8 cellular contexts compared by ENCODE assay signal in the genomic region with DNA sequence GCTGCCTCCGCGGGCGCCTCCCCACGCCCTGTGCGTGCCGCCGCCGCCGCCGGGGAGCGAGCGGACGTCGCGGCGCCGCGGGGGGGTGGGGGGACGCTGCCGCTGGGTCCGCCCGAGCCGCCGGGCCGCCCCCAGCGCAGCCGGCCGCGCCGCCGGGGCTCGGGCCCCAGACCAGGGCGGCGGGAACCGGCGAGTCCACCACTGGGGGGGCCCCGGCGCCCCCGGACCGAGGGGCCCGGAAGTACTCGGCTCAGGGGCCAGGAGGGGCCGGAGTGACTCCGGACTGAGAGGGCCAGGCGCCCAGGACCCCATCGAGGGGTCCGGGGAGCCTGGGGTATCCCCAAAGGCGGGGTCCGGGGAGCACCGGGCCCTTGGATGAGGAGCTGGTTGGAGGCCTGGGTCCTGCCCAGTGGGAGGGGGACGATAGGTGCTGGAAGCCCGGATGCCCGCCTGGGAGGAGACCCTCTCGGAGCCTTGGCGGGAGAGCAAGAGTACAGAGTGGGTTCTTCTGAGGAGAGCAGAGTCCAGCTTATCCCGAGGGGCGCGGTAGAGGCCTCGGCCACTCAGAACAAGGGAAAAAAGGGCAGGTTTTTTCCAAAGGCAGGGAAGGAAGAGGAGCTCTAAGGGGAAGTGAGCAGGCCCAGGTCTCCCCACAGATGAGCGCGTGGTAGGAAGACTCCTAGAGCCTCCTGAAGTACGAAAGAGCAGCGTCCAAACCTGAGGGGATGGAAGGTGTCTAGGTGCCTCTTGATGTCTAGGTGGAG. TPM values are rescaled to one million over a fixed set of nuclear protein-coding genes. Genes with fewer than 3 reads are reported as not detected.
DNase-seq lines count a peak whose midpoint lies in the region; ATAC-seq, FAIRE-seq and TF ChIP-seq lines count a peak whose summit lies in the region.

No MANE protein-coding gene starts in this region.

- TF ChIP-seq CTCF in GM06990 (IDR thresholded peaks at IDR 0.05; ENCODE audit: insufficient read depth, low read length, poor library complexity, severe bottlenecking) (no peak), LNCaP clone FGC (IDR thresholded peaks at IDR 0.05; ENCODE audit: control insufficient read depth, extremely low read depth, insufficient read depth) (no peak), GM12878 (IDR thresholded peaks at IDR 0.05 in 2 of 3, conservative IDR thresholded peaks at IDR 0.05 in 1 of 3; ENCODE audit: control insufficient read depth in 2 of 3, extremely low read depth in 1 of 3, insufficient read depth in 1 of 3, low read depth in 3 of 3, low read length in 3 of 3) (no peak)

- ATAC-seq in GM21825 (IDR thresholded peaks at IDR 0.05; ENCODE audit: unreplicated experiment) (peak; percentile 41), GM12878 (peak; percentile 67)

- H3K9ac ChIP-seq in GM12878 (ENCODE audit: control insufficient read depth, insufficient read depth, low read length) (peak overlapping the region; percentile 100), iPS-20b (ENCODE audit: low read depth, low read length) (peak overlapping the region; percentile 90)

- CTCF ChIA-PET in GM12878 (lab: Yijun Ruan, JAX) = interaction anchor here (1.0 to 2.4 kb wide), 4 partner anchors 26 to 253 kb away, joined by 3 to 15 read pairs (median 6); a partner anchor contains a TSS

- H4K20me1 ChIP-seq in GM12878 (ENCODE audit: control insufficient read depth, insufficient read depth) = no peaks in the 10 kb centered on the region

- BruUV-seq in GM12878 (replicated peaks; lab: Mats Ljungman, UMichigan) = TSS peak; percentile 99

- H3K79me2 ChIP-seq in GM12878 (ENCODE audit: control insufficient read depth, insufficient read depth, low read length) = peaks cover 25% of the 10 kb centered on the region

- intact Hi-C loops in GM12878 (cut with micrococcal nuclease; ENCODE audit: unreplicated experiment) = loop anchor here (1.0 kb wide), 2 partner anchors 21 to 67 kb away; a partner anchor contains a TSS

- TF ChIP-seq EP300 in GM12878 (IDR thresholded peaks at IDR 0.05; ENCODE audit: borderline replicate concordance in 1 of 2, control insufficient read depth in 1 of 2, low read depth in 2 of 2, low read length in 2 of 2) = no peak

- RAD21 ChIA-PET in GM12878 (lab: Charles Lee; ENCODE audit: unreplicated experiment) = interaction anchor here (0.8 to 2.6 kb wide), 8 partner anchors 21 to 216 kb away, joined by 3 to 26 read pairs (median 4); a partner anchor contains a TSS

- DNase-seq in GM06990 (ENCODE audit: extremely low read depth, insufficient read length) (peak; percentile 83), LNCaP clone FGC (ENCODE audit: low read depth) (no peak), T-helper 9 cell (peak; percentile 24), GM12878 (ENCODE audit: low read depth, low spot score) (no peak), smooth muscle cell of the brain vasculature (ENCODE audit: low read depth, low spot score) (peak; percentile 15), DMS114 treated with DMSO at 0.1 percent for 48 hours (lab: John Stamatoyannopoulos, UW; ENCODE audit: unreplicated experiment) (no peak)

- no peaks in the 10 kb centered on the region for H3K27me3 ChIP-seq in GM06990 (replicated peaks; ENCODE audit: control insufficient read depth, insufficient read depth, low read length)
- no peaks in the 10 kb centered on the region for H3K27me3 ChIP-seq in GM12878 (replicated peaks in 1 of 2; ENCODE audit: control insufficient read depth in 2 of 2, insufficient read depth in 2 of 2, low read length in 1 of 2)
- no peaks in the 10 kb centered on the region for H3K27me3 ChIP-seq in iPS-20b (ENCODE audit: insufficient read depth, low read length)

- H3K9me3 ChIP-seq in GM12878 (replicated peaks; ENCODE audit: control insufficient read depth, insufficient read depth, low read length) = no peaks in the 10 kb centered on the region
- H3K9me3 ChIP-seq in iPS-20b (ENCODE audit: insufficient read depth, low read depth, low read length) = no peaks in the 10 kb centered on the region

- peak overlapping the region; percentile 99 for H3K27ac ChIP-seq in GM12878 (ENCODE audit: control insufficient read depth, insufficient read depth)
- H3K27ac ChIP-seq in iPS-20b (ENCODE audit: low read length) = peak overlapping the region; percentile 82

- TF ChIP-seq RAD21 in GM12878 (IDR thresholded peaks at IDR 0.05; ENCODE audit: insufficient read depth, low read depth, low read length) = no peak

- WGBS in GM12878 (ENCODE audit: insufficient coverage, insufficient replicate concordance, low lambda C conversion rate, missing lambda C conversion rate) = under 1% methylated on average over 24 of the region's 63 CpGs

- H2AFZ ChIP-seq in GM12878 (ENCODE audit: control insufficient read depth, low read depth, low read length) = peak overlapping the region; percentile 51

- in situ Hi-C loops in GM12878 (cut with MboI) = no loop called here

- FAIRE-seq in GM12878 (lab: Jason Lieb, UNC) = no peak

- peak overlapping the region; percentile 79 for H3K4me2 ChIP-seq in GM12878 (ENCODE audit: control insufficient read depth, insufficient read depth)

- H3K4me1 ChIP-seq in GM12878 (ENCODE audit: control insufficient read depth, insufficient read depth, low read length) (no peaks in the 10 kb centered on the region), iPS-20b (ENCODE audit: insufficient read depth, low read length) (no peaks in the 10 kb centered on the region; the same call in 1 of the 2 replicates)

- peak overlapping the region; percentile 91 for H3K4me3 ChIP-seq in GM06990 (replicated peaks; ENCODE audit: low read depth, low read length)
- H3K4me3 ChIP-seq in LNCaP clone FGC (ENCODE audit: low read depth, low read length) = peak overlapping the region; percentile 76
- H3K4me3 ChIP-seq in GM12878 = peak overlapping the region; percentile 100
- H3K4me3 ChIP-seq in iPS-20b (ENCODE audit: low read length) = peak overlapping the region; percentile 80

- SMC1A ChIA-PET in GM12878 (lab: Charles Lee; ENCODE audit: uncharacterized antibody, unreplicated experiment) = interaction anchor here (0.5 to 2.8 kb wide), 8 partner anchors 9 to 538 kb away, joined by 3 to 21 read pairs (median 3); a partner anchor contains a TSS

- POLR2A ChIA-PET in GM12878 (lab: Charles Lee) = interaction anchor here (0.6 to 4.8 kb wide), 11 partner anchors 10 to 512 kb away, joined by 3 to 43 read pairs (median 5); a partner anchor contains a TSS

- no peaks in the 10 kb centered on the region for H3K36me3 ChIP-seq in GM06990 (ENCODE audit: control insufficient read depth, insufficient read depth, low read length)
- no peaks in the 10 kb centered on the region for H3K36me3 ChIP-seq in GM12878 (ENCODE audit: control insufficient read depth in 2 of 2, insufficient read depth in 2 of 2, low read length in 1 of 2)
- H3K36me3 ChIP-seq in iPS-20b (ENCODE audit: insufficient read depth, low read depth, low read length) = no peaks in the 10 kb centered on the region

- peak; percentile 71 for TF ChIP-seq POLR2A in GM12878 (IDR thresholded peaks at IDR 0.05; ENCODE audit: low read depth, low read length)

RNA-seq across cellular contexts. Expression of a gene that starts 0.6 kb away (rescaled TPM):
- 9.1 and 9.4 TPM in 2 replicates for total RNA-seq in GM12878 (2013; cell fraction: nucleolus; rRNA removed)
- total RNA-seq in GM12878 (2014; rRNA removed) = 7.3 and 7.6 TPM in 2 replicates
- 10.0 TPM in 2 replicates for total RNA-seq in GM12878 (2014; rRNA removed; fragmentation: Illumina TruSeq; extraction: Trizol)
- 14.4 and 17.6 TPM in 2 replicates for total RNA-seq in GM12878 (2021)
- polyA plus RNA-seq in GM12878 (2011; ENCODE audit: low read depth) = 7.3 TPM
- 6.2 and 8.7 TPM in 2 replicates for polyA plus RNA-seq in GM12878 (2011; rRNA removed)
- polyA plus RNA-seq in GM12878 (2011; cell fraction: cytosol; rRNA removed) = 8.7 and 8.9 TPM in 2 replicates
- polyA plus RNA-seq in GM12878 (2011; cell fraction: nucleus; rRNA removed) = 5.6 and 6.3 TPM in 2 replicates
- polyA plus RNA-seq in GM12878 (2012) = 7.5 and 8.4 TPM in 2 replicates
- polyA plus RNA-seq in GM12878 (2014; fragmentation: Illumina TruSeq; extraction: Trizol) = 12.7 and 16.1 TPM in 2 replicates
- polyA plus RNA-seq in GM12878 (2014; fragmentation: Nextera tagmentation; extraction: Ambion mirVana) = 1 to 10 TPM; 4.9 to 7.5 TPM
- 8.2 and 9.0 TPM in 2 replicates for polyA plus RNA-seq in GM12878 (2014; rRNA removed)
- polyA plus RNA-seq in GM12878 (2016; fragmentation: Nextera tagmentation; extraction: Ambion mirVana) = 10 to 100 TPM; 13.7 to 14.2 TPM
- 11.5 and 23.8 TPM in 2 replicates for polyA minus RNA-seq in GM12878 (2011; rRNA and poly(A)+ RNA removed)
- 4.3 and 5.4 TPM in 2 replicates for polyA minus RNA-seq in GM12878 (2011; cell fraction: cytosol; rRNA and poly(A)+ RNA removed)
- polyA minus RNA-seq in GM12878 (2011; cell fraction: nucleus; rRNA and poly(A)+ RNA removed) = 1.1 and 2.2 TPM in 2 replicates

RNA-seq across cellular contexts. Expression of a gene that starts 20.7 kb away (rescaled TPM):
- not detected in 2 replicates for total RNA-seq in GM12878 (2013; cell fraction: nucleolus; rRNA removed)
- total RNA-seq in GM12878 (2014; rRNA removed) (under 0.01 TPM in 1 of 2 replicates, not detected in the other), GM12878 (2014; rRNA removed; fragmentation: Illumina TruSeq; extraction: Trizol) (not detected in 2 replicates), GM12878 (2021) (not detected in 2 replicates)
- polyA plus RNA-seq in GM12878 (2011; ENCODE audit: low read depth) = not detected
- polyA plus RNA-seq in GM12878 (2011; rRNA removed) (not detected in 2 replicates), GM12878 (2014; fragmentation: Illumina TruSeq; extraction: Trizol) (not detected in 2 replicates), GM12878 (2014; fragmentation: Nextera tagmentation; extraction: Ambion mirVana) (not detected), GM12878 (2014; rRNA removed) (not detected in 2 replicates), GM12878 (2016; fragmentation: Nextera tagmentation; extraction: Ambion mirVana) (not detected)
- not detected in 2 replicates for polyA plus RNA-seq in GM12878 (2011; cell fraction: cytosol; rRNA removed)
- polyA plus RNA-seq in GM12878 (2011; cell fraction: nucleus; rRNA removed) = not detected in 2 replicates
- polyA plus RNA-seq in GM12878 (2012) = not detected in 2 replicates
- polyA minus RNA-seq in GM12878 (2011; rRNA and poly(A)+ RNA removed) = not detected in 2 replicates
- 648 TPM in 2 replicates for polyA minus RNA-seq in GM12878 (2011; cell fraction: cytosol; rRNA and poly(A)+ RNA removed)
- polyA minus RNA-seq in GM12878 (2011; cell fraction: nucleus; rRNA and poly(A)+ RNA removed) = not detected in 2 replicates

RNA-seq across cellular contexts. Expression of a gene that starts 26.3 kb away (rescaled TPM):
- 6.9 TPM in 2 replicates for total RNA-seq in GM12878 (2013; cell fraction: nucleolus; rRNA removed)
- total RNA-seq in GM12878 (2014; rRNA removed) (21.9 and 30.0 TPM in 2 replicates), GM12878 (2014; rRNA removed; fragmentation: Illumina TruSeq; extraction: Trizol) (23.9 and 25.1 TPM in 2 replicates), GM12878 (2021) (18.3 TPM in 2 replicates)
- 13.5 TPM for polyA plus RNA-seq in GM12878 (2011; ENCODE audit: low read depth)
- polyA plus RNA-seq in GM12878 (2011; rRNA removed) (30.2 and 35.0 TPM in 2 replicates), GM12878 (2014; fragmentation: Illumina TruSeq; extraction: Trizol) (27.0 and 28.3 TPM in 2 replicates), GM12878 (2014; fragmentation: Nextera tagmentation; extraction: Ambion mirVana) (10 to 100 TPM; 34.3 to 41.9 TPM), GM12878 (2014; rRNA removed) (25.5 and 25.6 TPM in 2 replicates), GM12878 (2016; fragmentation: Nextera tagmentation; extraction: Ambion mirVana) (10 to 100 TPM; 42.4 to 43.3 TPM)
- polyA plus RNA-seq in GM12878 (2011; cell fraction: cytosol; rRNA removed) = 18.8 and 22.1 TPM in 2 replicates
- polyA plus RNA-seq in GM12878 (2011; cell fraction: nucleus; rRNA removed) = 12.2 and 16.6 TPM in 2 replicates
- 17.9 and 18.0 TPM in 2 replicates for polyA plus RNA-seq in GM12878 (2012)
- polyA minus RNA-seq in GM12878 (2011; rRNA and poly(A)+ RNA removed) = 14.2 and 15.4 TPM in 2 replicates
- 3.7 and 3.8 TPM in 2 replicates for polyA minus RNA-seq in GM12878 (2011; cell fraction: cytosol; rRNA and poly(A)+ RNA removed)
- 3.5 and 7.3 TPM in 2 replicates for polyA minus RNA-seq in GM12878 (2011; cell fraction: nucleus; rRNA and poly(A)+ RNA removed)

Comparison
In these comparisons a context has a peak if more than half of its experiments do, and no peak if none do; other contexts are left out.
1. DNase-seq: peak in GM06990 (single experiment), T-helper 9 cell (single experiment) and smooth muscle cell of the brain vasculature (single experiment); none in LNCaP clone FGC (single experiment), GM12878 (single experiment) and DMS114 treated with DMSO at 0.1 percent for 48 hours (single experiment).
2. Peak in every context shown above with its lines, with median percentiles within 50 percentile points of each other: H3K4me3 ChIP-seq.